Comparison of ENCODE assay signal across 27 cellular contexts in genomic region chr2:239540174-239540573, GRCh38.
A peak's percentile ranks its signal among the peaks of the same experiment; 100 is the strongest.
DNase-seq lines count a peak whose midpoint lies in the region; ATAC-seq and TF ChIP-seq lines count a peak whose summit lies in the region.
"Had no signal": no experiment of that assay in that cellular context is flagged by ENCODE, and none has a peak within 500 bp of the region (broad histone marks: within the 10 kb centered on the region; RNA-seq: fewer than 3 reads in every experiment).

No MANE protein-coding gene starts in this region.

- H3K36me3 ChIP-seq in spleen = no peaks in the 10 kb centered on the region
- H3K36me3 ChIP-seq: adrenal gland, left lung, neutrophil, prostate gland, transverse colon had no signal

- H3K27ac Mint-ChIP-seq in activated T-cell treated with anti-CD3 and anti-CD28 coated beads, Interleukin-2, amount 50 U/mL, for 72 hours = no peak overlapping the region
- no peak overlapping the region for H3K27ac Mint-ChIP-seq in glutamatergic neuron (ENCODE audit: unreplicated experiment)
- no peak overlapping the region for H3K27ac Mint-ChIP-seq in stimulated activated naive CD8-positive, alpha-beta T cell treated with anti-CD3 and anti-CD28 coated beads, Interleukin-15, amount 100 ng/mL, for 72 hours
- H3K27ac Mint-ChIP-seq: GM23338; T-helper 1 cell treated with Interleukin-12 subunit alpha and Interleukin-12 subunit beta and Interleukin-4 antibody, amounts not matched to agents 30 μg/mL and 1 μg/mL, for 36 hours had no signal

- peaks cover 0 to 19% (median 0%) of the 10 kb centered on the region in 7 donors for H3K27me3 ChIP-seq in spleen (replicated peaks in 1 of 7)
- H3K27me3 ChIP-seq: adrenal gland, body of pancreas, transverse colon had no signal

- no peak overlapping the region for H3K27ac ChIP-seq in spleen
- H3K27ac ChIP-seq: adrenal gland, body of pancreas, C4-2B, left lung, neutrophil, prostate gland, SK-N-MC, skin epidermis, transverse colon had no signal

- peaks cover 0 to 1% (median 0%) of the 10 kb centered on the region in 8 donors for H3K9me3 ChIP-seq in spleen
- H3K9me3 ChIP-seq: adrenal gland, body of pancreas, neutrophil, prostate gland, transverse colon had no signal

- H3K4me3 Mint-ChIP-seq in activated T-cell treated with anti-CD3 and anti-CD28 coated beads, Interleukin-2, amount 50 U/mL, for 72 hours = peak overlapping the region; percentile 3
- no peak overlapping the region for H3K4me3 Mint-ChIP-seq in glutamatergic neuron (ENCODE audit: unreplicated experiment)
- no peak overlapping the region for H3K4me3 Mint-ChIP-seq in stimulated activated naive CD8-positive, alpha-beta T cell treated with anti-CD3 and anti-CD28 coated beads, Interleukin-15, amount 100 ng/mL, for 72 hours
- H3K4me3 Mint-ChIP-seq: activated T-cell treated with anti-CD3 and anti-CD28 coated beads, Interleukin-2, amount 50 U/mL, for 4 hours; GM23338; naive B cell; T-helper 1 cell treated with Interleukin-12 subunit alpha and Interleukin-12 subunit beta and Interleukin-4 antibody, amounts not matched to agents 30 μg/mL and 1 μg/mL, for 36 hours had no signal

- peaks cover 0 to 4% of the 10 kb centered on the region in 2 donors for H3K9me3 Mint-ChIP-seq in activated T-cell treated with anti-CD3 and anti-CD28 coated beads, Interleukin-2, amount 50 U/mL, for 72 hours
- peaks cover 7% of the 10 kb centered on the region for H3K9me3 Mint-ChIP-seq in glutamatergic neuron (ENCODE audit: unreplicated experiment)
- peaks cover 7 to 14% of the 10 kb centered on the region in 2 donors for H3K9me3 Mint-ChIP-seq in stimulated activated naive CD8-positive, alpha-beta T cell treated with anti-CD3 and anti-CD28 coated beads, Interleukin-15, amount 100 ng/mL, for 72 hours
- H3K9me3 Mint-ChIP-seq: activated T-cell treated with anti-CD3 and anti-CD28 coated beads, Interleukin-2, amount 50 U/mL, for 4 hours; T-helper 1 cell treated with Interleukin-12 subunit alpha and Interleukin-12 subunit beta and Interleukin-4 antibody, amounts not matched to agents 30 μg/mL and 1 μg/mL, for 36 hours had no signal

- H3K36me3 Mint-ChIP-seq in activated T-cell treated with anti-CD3 and anti-CD28 coated beads, Interleukin-2, amount 50 U/mL, for 72 hours (ENCODE audit: insufficient read depth in 2 of 2) = peaks cover 2 to 5% of the 10 kb centered on the region in 2 donors
- no peaks in the 10 kb centered on the region for H3K36me3 Mint-ChIP-seq in glutamatergic neuron (ENCODE audit: unreplicated experiment)

- WGBS in spleen, 5 donors = 69 to 84% (median 80%) methylated on average over 7 of the region's 7 CpGs

- no peak for ATAC-seq in activated T-cell treated with anti-CD3 and anti-CD28 coated beads, Interleukin-2, amount 50 U/mL, for 72 hours (replicated peaks in 1 of 2)
- no peak for ATAC-seq in stimulated activated naive CD8-positive, alpha-beta T cell treated with anti-CD3 and anti-CD28 coated beads, Interleukin-15, amount 100 ng/mL, for 72 hours
- ATAC-seq: activated T-cell treated with anti-CD3 and anti-CD28 coated beads, Interleukin-2, amount 50 U/mL, for 4 hours; body of pancreas; GM23338; left lung had no signal

- TF ChIP-seq CTCF in glutamatergic neuron (IDR thresholded peaks at IDR 0.05; ENCODE audit: partially characterized antibody, unreplicated experiment) = no peak
- no peak for TF ChIP-seq CTCF in spleen (IDR thresholded peaks at IDR 0.05 in 8 of 11, conservative IDR thresholded peaks at IDR 0.05 in 3 of 11)

- intact Hi-C loops in spleen (cut with DNase I; ENCODE audit: low total_unique reads) = no loop called here

- no peaks in the 10 kb centered on the region for H3K4me1 ChIP-seq in spleen
- H3K4me1 ChIP-seq: adrenal gland, body of pancreas, left lung, prostate gland had no signal

- TF ChIP-seq POLR2A in spleen (IDR thresholded peaks at IDR 0.05) = no peak

- no peak overlapping the region for H3K4me3 ChIP-seq in spleen
- H3K4me3 ChIP-seq: adrenal gland, body of pancreas, GM23338, left lung, prostate gland, SK-N-MC, skin epidermis, transverse colon had no signal

- peaks cover 24% of the 10 kb centered on the region for H3K27me3 Mint-ChIP-seq in activated T-cell treated with anti-CD3 and anti-CD28 coated beads, Interleukin-2, amount 50 U/mL, for 72 hours (ENCODE audit: low read depth)
- H3K27me3 Mint-ChIP-seq in glutamatergic neuron (ENCODE audit: unreplicated experiment) = peaks cover 2% of the 10 kb centered on the region
- H3K27me3 Mint-ChIP-seq in stimulated activated naive CD8-positive, alpha-beta T cell treated with anti-CD3 and anti-CD28 coated beads, Interleukin-15, amount 100 ng/mL, for 72 hours = peaks cover 26% of the 10 kb centered on the region

- H3K4me1 Mint-ChIP-seq in activated T-cell treated with anti-CD3 and anti-CD28 coated beads, Interleukin-2, amount 50 U/mL, for 72 hours (ENCODE audit: low read depth) = peaks cover 30% of the 10 kb centered on the region
- peaks cover 4% of the 10 kb centered on the region for H3K4me1 Mint-ChIP-seq in glutamatergic neuron (ENCODE audit: low read depth, unreplicated experiment)
- H3K4me1 Mint-ChIP-seq in stimulated activated naive CD8-positive, alpha-beta T cell treated with anti-CD3 and anti-CD28 coated beads, Interleukin-15, amount 100 ng/mL, for 72 hours = peaks cover 15% of the 10 kb centered on the region
- H3K4me1 Mint-ChIP-seq: GM23338, naive B cell had no signal

- DNase-seq in activated T-cell treated with anti-CD3 and anti-CD28 coated beads, Interleukin-2, amount 50 U/mL, for 72 hours = no peak
- DNase-seq in activated T-cell treated with anti-CD3 and anti-CD28 coated beads, Interleukin-2, amount 50 U/mL, for 1 hour = no peak
- DNase-seq in NCI-H2029 treated with DMSO at 0.1 percent for 48 hours (lab: John Stamatoyannopoulos, UW) = peak; percentile 7
- DNase-seq in glutamatergic neuron = peak; percentile 2
- peak; percentile 23 for DNase-seq in spleen
- no peak for DNase-seq in stimulated activated naive CD8-positive, alpha-beta T cell treated with anti-CD3 and anti-CD28 coated beads, Interleukin-15, amount 100 ng/mL, for 72 hours
- DNase-seq in DMS114 treated with DMSO at 0.1 percent for 48 hours (lab: John Stamatoyannopoulos, UW; ENCODE audit: unreplicated experiment) = no peak
- DNase-seq: activated CD4-positive, CD25-positive, alpha-beta regulatory T cell treated with anti-CD3 and anti-CD28 coated beads, Interleukin-2, amount 50 U/mL, for 72 hours; activated naive CD4-positive, alpha-beta T cell; activated T-cell treated with anti-CD3 and anti-CD28 coated beads, Interleukin-2, amount 50 U/mL, for 4 hours; adrenal gland; body of pancreas; cerebellar nuclear complex; KG1; left lung; naive B cell; NCI-H1694 treated with DMSO at 0.1 percent for 48 hours; NCI-H524 treated with DMSO at 0.1 percent for 48 hours; stimulated activated CD4-positive, alpha-beta T cell treated with anti-CD3 and anti-CD28 coated beads, Interleukin-1b, Interleukin-23, amount 100 ng/mL, for 48 hours; transverse colon had no signal

Comparison
In these comparisons a context has a peak if more than half of its experiments do, and no peak if none do; other contexts are left out.
1. DNase-seq: peak in NCI-H2029 treated with DMSO at 0.1 percent for 48 hours (single experiment), glutamatergic neuron (single experiment) and spleen (single experiment); none in activated T-cell treated with anti-CD3 and anti-CD28 coated beads, Interleukin-2, amount 50 U/mL, for 72 hours (0 of 2), activated T-cell treated with anti-CD3 and anti-CD28 coated beads, Interleukin-2, amount 50 U/mL, for 1 hour (single experiment), stimulated activated naive CD8-positive, alpha-beta T cell treated with anti-CD3 and anti-CD28 coated beads, Interleukin-15, amount 100 ng/mL, for 72 hours (0 of 2) and DMS114 treated with DMSO at 0.1 percent for 48 hours (single experiment).
2. H3K4me3 Mint-ChIP-seq: peak in activated T-cell treated with anti-CD3 and anti-CD28 coated beads, Interleukin-2, amount 50 U/mL, for 72 hours (2 of 2); none in glutamatergic neuron (single experiment) and stimulated activated naive CD8-positive, alpha-beta T cell treated with anti-CD3 and anti-CD28 coated beads, Interleukin-15, amount 100 ng/mL, for 72 hours (0 of 2).